In genomic region chr17:76481091-76481655, GRCh38 we compare ENCODE assay signal across 2 cellular contexts.
TF ChIP-seq lines count a peak whose summit lies in the region.

No MANE protein-coding gene starts in this region.

TF ChIP-seq in IMR-90, 13 proteins besides CTCF, POLR2A, EP300 and RAD21:
- no peak for TF ChIP-seq MAFK (IDR thresholded peaks at IDR 0.05; ENCODE audit: low read depth, low read length)
- TF ChIP-seq RFX5 (IDR thresholded peaks at IDR 0.05; ENCODE audit: low read depth, low read length), result no peak
- TF ChIP-seq MAZ (IDR thresholded peaks at IDR 0.05; ENCODE audit: borderline replicate concordance, low read depth, low read length), result no peak
- TF ChIP-seq FOS (IDR thresholded peaks at IDR 0.05; ENCODE audit: low read depth, low read length), result no peak
- no peak for TF ChIP-seq NFE2L2 (IDR thresholded peaks at IDR 0.05; ENCODE audit: low read depth, low read length)
- no peak for TF ChIP-seq ELK1 (IDR thresholded peaks at IDR 0.05; ENCODE audit: borderline replicate concordance, low read depth, low read length)
- no peak for TF ChIP-seq USF2 (IDR thresholded peaks at IDR 0.05; ENCODE audit: low read depth, low read length)
- no peak for TF ChIP-seq CHD1 (IDR thresholded peaks at IDR 0.05; ENCODE audit: low read depth, low read length)
- no peak for TF ChIP-seq SMC3 (IDR thresholded peaks at IDR 0.05; ENCODE audit: low read depth, low read length)
- no peak for TF ChIP-seq RCOR1 (IDR thresholded peaks at IDR 0.05; ENCODE audit: insufficient replicate concordance, low read length)
- no peak for TF ChIP-seq MXI1 (IDR thresholded peaks at IDR 0.05; ENCODE audit: borderline replicate concordance, low read depth, low read length)
- TF ChIP-seq BHLHE40 (IDR thresholded peaks at IDR 0.05; ENCODE audit: low read depth, low read length), result no peak
- no peak for TF ChIP-seq CEBPB (IDR thresholded peaks at IDR 0.05; ENCODE audit: low read depth, low read length)

TF ChIP-seq in HEK293T, 16 proteins besides CTCF, POLR2A, EP300 and RAD21:
- TF ChIP-seq LEF1 (IDR thresholded peaks at IDR 0.05; ENCODE audit: borderline replicate concordance) (no peak), FOXM1 (IDR thresholded peaks at IDR 0.05; ENCODE audit: borderline replicate concordance) (no peak), HDGF (IDR thresholded peaks at IDR 0.05; ENCODE audit: borderline replicate concordance) (no peak), CTBP1 (IDR thresholded peaks at IDR 0.05; ENCODE audit: borderline replicate concordance) (no peak), FOXA1 (IDR thresholded peaks at IDR 0.05) (no peak), SUZ12 (IDR thresholded peaks at IDR 0.05) (no peak), ELF4 (IDR thresholded peaks at IDR 0.05) (no peak), ARNT (IDR thresholded peaks at IDR 0.05) (no peak), ZNF384 (IDR thresholded peaks at IDR 0.05) (no peak), NFRKB (IDR thresholded peaks at IDR 0.05) (no peak), L3MBTL2 (conservative IDR thresholded peaks at IDR 0.05) (no peak), SP1 (IDR thresholded peaks at IDR 0.05) (no peak), FOXK2 (IDR thresholded peaks at IDR 0.05) (no peak)
